ENCODE assay signal across 37 cellular contexts in the genomic region with DNA sequence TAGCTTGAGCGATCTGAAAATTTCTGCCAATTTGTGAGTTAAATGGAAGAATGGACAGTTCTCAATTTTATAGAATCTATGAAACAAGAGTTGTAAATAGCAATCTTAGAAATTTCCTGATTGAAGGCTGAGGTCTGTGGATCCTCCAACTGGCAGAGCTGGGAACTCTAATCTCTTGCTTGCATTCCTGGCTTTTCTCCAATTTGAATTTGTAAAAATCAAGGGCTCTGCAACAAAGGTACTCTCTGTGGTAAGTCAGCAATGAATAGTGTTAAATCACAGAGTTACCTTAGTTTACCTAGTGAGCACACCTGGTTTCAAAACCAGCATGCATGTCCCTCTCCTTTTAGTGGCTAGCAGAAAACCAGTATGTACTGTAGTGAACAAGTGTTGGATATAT.
"Had no signal": no experiment of that assay in that cellular context is flagged by ENCODE, and none has a peak within 500 bp of the region (broad histone marks: within the 10 kb centered on the region; RNA-seq: fewer than 3 reads in every experiment).

No MANE protein-coding gene starts in this region.

- H3K27me3 Mint-ChIP-seq: activated CD4-positive, alpha-beta memory T cell treated with anti-CD3 and anti-CD28 coated beads, Interleukin-2, amount 10 ng/mL, durations not matched to agents 7 days and 5 days; activated CD4-positive, alpha-beta T cell treated with anti-CD3 and anti-CD28 coated beads for 36 hours; activated CD4-positive, alpha-beta T cell treated with anti-CD3 and anti-CD28 coated beads, Interleukin-2, amount 10 ng/mL, durations not matched to agents 7 days and 5 days; activated CD8-positive, alpha-beta memory T cell treated with anti-CD3 and anti-CD28 coated beads, Interleukin-2, amount 10 ng/mL, durations not matched to agents 7 days and 5 days; activated naive CD4-positive, alpha-beta T cell treated with anti-CD3 and anti-CD28 coated beads, Interleukin-2, amount 10 ng/mL, durations not matched to agents 7 days and 5 days; activated naive CD4-positive, alpha-beta T cell treated with anti-CD3 and anti-CD28 coated beads, Interleukin-2, amount 50 U/mL, for 24 hours; activated naive CD8-positive, alpha-beta T cell; activated naive CD8-positive, alpha-beta T cell treated with anti-CD3 and anti-CD28 coated beads, Interleukin-2, amount 10 ng/mL, durations not matched to agents 7 days and 5 days; activated naive CD8-positive, alpha-beta T cell treated with anti-CD3 and anti-CD28 coated beads, Interleukin-2, amount 50 U/mL, for 24 hours; activated T-cell treated with anti-CD3 and anti-CD28 coated beads, Interleukin-2, amount 50 U/mL, for 24 hours had no signal

- ATAC-seq: activated CD4-positive, alpha-beta T cell treated with anti-CD3 and anti-CD28 coated beads for 36 hours; activated CD4-positive, CD25-positive, alpha-beta regulatory T cell treated with anti-CD3 and anti-CD28 coated beads, Interleukin-2, amount 50 U/mL, for 24 hours; activated CD8-positive, alpha-beta memory T cell treated with anti-CD3 and anti-CD28 coated beads, Interleukin-2, amount 10 ng/mL, durations not matched to agents 7 days and 5 days; activated CD8-positive, alpha-beta T cell treated with anti-CD3 and anti-CD28 coated beads, Interleukin-2, amount 10 ng/mL, durations not matched to agents 7 days and 5 days; activated naive CD8-positive, alpha-beta T cell treated with anti-CD3 and anti-CD28 coated beads, Interleukin-2, amount 50 U/mL, for 24 hours; body of pancreas had no signal

- H3K4me3 Mint-ChIP-seq: activated CD4-positive, alpha-beta memory T cell treated with anti-CD3 and anti-CD28 coated beads, Interleukin-2, amount 10 ng/mL, durations not matched to agents 7 days and 5 days; activated CD4-positive, alpha-beta T cell treated with anti-CD3 and anti-CD28 coated beads for 36 hours; activated CD4-positive, alpha-beta T cell treated with anti-CD3 and anti-CD28 coated beads, Interleukin-2, amount 10 ng/mL, durations not matched to agents 7 days and 5 days; activated CD8-positive, alpha-beta memory T cell treated with anti-CD3 and anti-CD28 coated beads, Interleukin-2, amount 10 ng/mL, durations not matched to agents 7 days and 5 days; activated CD8-positive, alpha-beta T cell treated with anti-CD3 and anti-CD28 coated beads, Interleukin-2, amount 10 ng/mL, durations not matched to agents 7 days and 5 days; activated naive CD4-positive, alpha-beta T cell treated with anti-CD3 and anti-CD28 coated beads, Interleukin-2, amount 10 ng/mL, durations not matched to agents 7 days and 5 days; activated naive CD4-positive, alpha-beta T cell treated with anti-CD3 and anti-CD28 coated beads, Interleukin-2, amount 50 U/mL, for 24 hours; activated naive CD8-positive, alpha-beta T cell; activated naive CD8-positive, alpha-beta T cell treated with anti-CD3 and anti-CD28 coated beads, Interleukin-2, amount 10 ng/mL, durations not matched to agents 7 days and 5 days; activated naive CD8-positive, alpha-beta T cell treated with anti-CD3 and anti-CD28 coated beads, Interleukin-2, amount 50 U/mL, for 24 hours; activated T-cell treated with anti-CD3 and anti-CD28 coated beads, Interleukin-2, amount 50 U/mL, for 24 hours; T-helper 1 cell treated with Interleukin-12 subunit alpha and Interleukin-12 subunit beta and Interleukin-4 antibody, amounts not matched to agents 30 μg/mL and 1 μg/mL, for 36 hours; T-helper 2 cell treated with Interferon-gamma antibody and Interleukin-4, amounts not matched to agents 5 μg/mL and 100 μg/mL, for 36 hours had no signal

- H3K9me3 Mint-ChIP-seq: activated CD4-positive, alpha-beta memory T cell treated with anti-CD3 and anti-CD28 coated beads, Interleukin-2, amount 10 ng/mL, durations not matched to agents 7 days and 5 days; activated naive CD4-positive, alpha-beta T cell treated with anti-CD3 and anti-CD28 coated beads, Interleukin-2, amount 50 U/mL, for 24 hours; T-helper 1 cell treated with Interleukin-12 subunit alpha and Interleukin-12 subunit beta and Interleukin-4 antibody, amounts not matched to agents 30 μg/mL and 1 μg/mL, for 36 hours had no signal

- DNase-seq: activated CD4-positive, alpha-beta memory T cell treated with anti-CD3 and anti-CD28 coated beads, Interleukin-2, amount 10 ng/mL, durations not matched to agents 7 days and 5 days; activated CD4-positive, alpha-beta T cell treated with anti-CD3 and anti-CD28 coated beads for 1 hour; activated CD4-positive, alpha-beta T cell treated with anti-CD3 and anti-CD28 coated beads for 36 hours; activated CD4-positive, alpha-beta T cell treated with anti-CD3 and anti-CD28 coated beads for 48 hours; activated CD4-positive, alpha-beta T cell treated with anti-CD3 and anti-CD28 coated beads, Interleukin-2, amount 10 ng/mL, durations not matched to agents 7 days and 5 days; activated CD4-positive, alpha-beta T cell treated with anti-CD3 and anti-CD28 coated beads, Interleukin-2, amount 50 U/mL, for 48 hours; activated CD4-positive, CD25-positive, alpha-beta regulatory T cell; activated CD8-positive, alpha-beta memory T cell treated with anti-CD3 and anti-CD28 coated beads for 24 hours; activated CD8-positive, alpha-beta memory T cell treated with anti-CD3 and anti-CD28 coated beads, Interleukin-2, amount 10 ng/mL, durations not matched to agents 7 days and 5 days; activated CD8-positive, alpha-beta memory T cell treated with anti-CD3 and anti-CD28 coated beads, Interleukin-2, amount 50 U/mL, for 48 hours; activated CD8-positive, alpha-beta T cell treated with anti-CD3 and anti-CD28 coated beads, Interleukin-2, amount 10 ng/mL, durations not matched to agents 7 days and 5 days; activated effector memory CD4-positive, alpha-beta T cell treated with Interleukin-2 at 50 U/mL for 16 hours; activated gamma-delta T cell; activated naive CD4-positive, alpha-beta T cell treated with anti-CD3 and anti-CD28 coated beads, Interleukin-2, amount 10 ng/mL, durations not matched to agents 7 days and 5 days; activated naive CD4-positive, alpha-beta T cell treated with Interleukin-2 at 50 U/mL for 16 hours; activated naive CD8-positive, alpha-beta T cell treated with anti-CD3 and anti-CD28 coated beads, Interleukin-2, amount 10 ng/mL, durations not matched to agents 7 days and 5 days; activated naive CD8-positive, alpha-beta T cell treated with anti-CD3 and anti-CD28 coated beads, Interleukin-2, amount 50 U/mL, for 24 hours; activated T-cell treated with anti-CD3 and anti-CD28 coated beads, Interleukin-2, amount 50 U/mL, for 24 hours; activated T-cell treated with anti-CD3 and anti-CD28 coated beads, Interleukin-2, amount 50 U/mL, for 48 hours; amygdala; anterior cingulate cortex; body of pancreas; brain microvascular endothelial cell; central memory CD4-positive, alpha-beta T cell; T-helper 1 cell; T-helper 2 cell; T-helper 9 cell had no signal

- H3K27ac ChIP-seq: body of pancreas, brain microvascular endothelial cell, breast epithelium, VCaP had no signal

- H3K4me3 ChIP-seq: body of pancreas, breast epithelium had no signal

- FAIRE-seq: astrocyte, TTC549 had no signal

- H3K4me1 ChIP-seq: breast epithelium had no signal

- H3K27me3 ChIP-seq: body of pancreas, brain microvascular endothelial cell, breast epithelium had no signal

- H3K9me3 ChIP-seq: body of pancreas, breast epithelium had no signal

- H3K36me3 Mint-ChIP-seq: activated CD8-positive, alpha-beta memory T cell treated with anti-CD3 and anti-CD28 coated beads, Interleukin-2, amount 10 ng/mL, durations not matched to agents 7 days and 5 days; activated naive CD4-positive, alpha-beta T cell treated with anti-CD3 and anti-CD28 coated beads, Interleukin-2, amount 10 ng/mL, durations not matched to agents 7 days and 5 days; activated naive CD4-positive, alpha-beta T cell treated with anti-CD3 and anti-CD28 coated beads, Interleukin-2, amount 50 U/mL, for 24 hours; activated naive CD8-positive, alpha-beta T cell; activated naive CD8-positive, alpha-beta T cell treated with anti-CD3 and anti-CD28 coated beads, Interleukin-2, amount 10 ng/mL, durations not matched to agents 7 days and 5 days had no signal

- H3K36me3 ChIP-seq: brain microvascular endothelial cell, breast epithelium had no signal

- H3K4me1 Mint-ChIP-seq: activated CD4-positive, alpha-beta memory T cell treated with anti-CD3 and anti-CD28 coated beads, Interleukin-2, amount 10 ng/mL, durations not matched to agents 7 days and 5 days; activated CD4-positive, alpha-beta T cell treated with anti-CD3 and anti-CD28 coated beads for 36 hours; activated CD4-positive, alpha-beta T cell treated with anti-CD3 and anti-CD28 coated beads, Interleukin-2, amount 10 ng/mL, durations not matched to agents 7 days and 5 days; activated CD8-positive, alpha-beta memory T cell treated with anti-CD3 and anti-CD28 coated beads, Interleukin-2, amount 10 ng/mL, durations not matched to agents 7 days and 5 days; activated naive CD4-positive, alpha-beta T cell treated with anti-CD3 and anti-CD28 coated beads, Interleukin-2, amount 10 ng/mL, durations not matched to agents 7 days and 5 days; activated naive CD4-positive, alpha-beta T cell treated with anti-CD3 and anti-CD28 coated beads, Interleukin-2, amount 50 U/mL, for 24 hours; activated naive CD8-positive, alpha-beta T cell treated with anti-CD3 and anti-CD28 coated beads, Interleukin-2, amount 10 ng/mL, durations not matched to agents 7 days and 5 days; activated naive CD8-positive, alpha-beta T cell treated with anti-CD3 and anti-CD28 coated beads, Interleukin-2, amount 50 U/mL, for 24 hours had no signal

- H3K27ac Mint-ChIP-seq: activated CD4-positive, alpha-beta memory T cell treated with anti-CD3 and anti-CD28 coated beads, Interleukin-2, amount 10 ng/mL, durations not matched to agents 7 days and 5 days; activated CD4-positive, alpha-beta T cell treated with anti-CD3 and anti-CD28 coated beads for 36 hours; activated CD4-positive, alpha-beta T cell treated with anti-CD3 and anti-CD28 coated beads, Interleukin-2, amount 10 ng/mL, durations not matched to agents 7 days and 5 days; activated CD8-positive, alpha-beta memory T cell treated with anti-CD3 and anti-CD28 coated beads, Interleukin-2, amount 10 ng/mL, durations not matched to agents 7 days and 5 days; activated CD8-positive, alpha-beta T cell treated with anti-CD3 and anti-CD28 coated beads, Interleukin-2, amount 10 ng/mL, durations not matched to agents 7 days and 5 days; activated naive CD4-positive, alpha-beta T cell treated with anti-CD3 and anti-CD28 coated beads, Interleukin-2, amount 10 ng/mL, durations not matched to agents 7 days and 5 days; activated naive CD4-positive, alpha-beta T cell treated with anti-CD3 and anti-CD28 coated beads, Interleukin-2, amount 50 U/mL, for 24 hours; activated naive CD8-positive, alpha-beta T cell; activated naive CD8-positive, alpha-beta T cell treated with anti-CD3 and anti-CD28 coated beads, Interleukin-2, amount 10 ng/mL, durations not matched to agents 7 days and 5 days; activated naive CD8-positive, alpha-beta T cell treated with anti-CD3 and anti-CD28 coated beads, Interleukin-2, amount 50 U/mL, for 24 hours; activated T-cell treated with anti-CD3 and anti-CD28 coated beads, Interleukin-2, amount 50 U/mL, for 24 hours; activated T-helper 2 cell treated with anti-CD3 and anti-CD28 coated beads, Interferon-gamma antibody, Interleukin-2, Interleukin-4, amounts not matched to agents 10 μg/mL and 5 μg/mL and 100 μg/mL, durations not matched to agents 14 hours and 24 hours and 36 hours; T-helper 1 cell treated with Interleukin-12 subunit alpha and Interleukin-12 subunit beta and Interleukin-4 antibody, amounts not matched to agents 30 μg/mL and 1 μg/mL, for 36 hours; T-helper 2 cell treated with Interferon-gamma antibody and Interleukin-4, amounts not matched to agents 5 μg/mL and 100 μg/mL, for 36 hours had no signal
